1 cellular context compared by ENCODE assay signal in genomic region chr22:19592464-19592863, GRCh38.
TF ChIP-seq lines count a peak whose summit lies in the region.

No MANE protein-coding gene starts in this region.

TF ChIP-seq in K562, 482 proteins besides CTCF, POLR2A, EP300 and RAD21 (continued from another document):
- TF ChIP-seq MLX (CRISPR knock-in tag; conservative IDR thresholded peaks at IDR 0.05) = 0 out of 4 replicates have a peak, but pooled peaks of 1 of the 2 experiments have one; percentile 21
- 0 out of 2 replicates have a peak, but pooled peaks have one; percentile 66 for TF ChIP-seq ZNF282 (CRISPR knock-in tag; IDR thresholded peaks at IDR 0.05)
- TF ChIP-seq NR3C1 (CRISPR knock-in tag; IDR thresholded peaks at IDR 0.05) = 0 out of 2 replicates have a peak, but pooled peaks have one; percentile 70
- TF ChIP-seq ATF3 (IDR thresholded peaks at IDR 0.05) = no peak
- 0 out of 2 replicates have a peak, but pooled peaks have one; percentile 20 for TF ChIP-seq ATF3 (CRISPR knock-in tag; conservative IDR thresholded peaks at IDR 0.05)
- no peak for TF ChIP-seq ZNF174 (CRISPR knock-in tag; IDR thresholded peaks at IDR 0.05)
- TF ChIP-seq IRF2 (CRISPR knock-in tag; IDR thresholded peaks at IDR 0.05) = peak; percentile 6; the same call in 1 of the 2 replicates
